In genomic region chr22:46812034-46812605, GRCh38 we compare ENCODE assay signal across 23 cellular contexts. TPM values are rescaled to one million over a fixed set of nuclear protein-coding genes. Genes with fewer than 3 reads are reported as not detected.
DNase-seq lines count a peak whose midpoint lies in the region; ATAC-seq, FAIRE-seq and TF ChIP-seq lines count a peak whose summit lies in the region.
"Had no signal": no experiment of that assay in that cellular context is flagged by ENCODE, and none has a peak within 500 bp of the region (broad histone marks: within the 10 kb centered on the region; RNA-seq: fewer than 3 reads in every experiment).

No MANE protein-coding gene starts in this region.

- no peak overlapping the region for H2AK5ac ChIP-seq in trophoblast cell (ENCODE audit: low read length)

- no peaks in the 10 kb centered on the region for H3K27me3 Mint-ChIP-seq in activated CD4-positive, alpha-beta T cell treated with anti-CD3 and anti-CD28 coated beads, Interleukin-2, amount 10 ng/mL, durations not matched to agents 24 days and 14 days
- H3K27me3 Mint-ChIP-seq in stimulated activated naive CD8-positive, alpha-beta T cell treated with anti-CD3 and anti-CD28 coated beads, Interleukin-15, amount 100 ng/mL, for 72 hours, result no peaks in the 10 kb centered on the region
- H3K27me3 Mint-ChIP-seq in activated T-helper 1 cell treated with anti-CD3 and anti-CD28 coated beads, Interleukin-12 subunit alpha, Interleukin-12 subunit beta, Interleukin-2, Interleukin-4 antibody, amounts not matched to agents 30 ng/mL and 10 ng/mL and 1 ng/mL, durations not matched to agents 14 hours and 24 hours and 36 hours (ENCODE audit: insufficient read depth), result no peaks in the 10 kb centered on the region
- H3K27me3 Mint-ChIP-seq: B cell had no signal

- H3K4me3 ChIP-seq in kidney (ENCODE audit: low read length in 2 of 2) (no peak overlapping the region), trophoblast cell (ENCODE audit: low read depth, low read length) (no peak overlapping the region), vagina (no peak overlapping the region)
- H3K4me3 ChIP-seq: GM23248, K562 had no signal

- FAIRE-seq in kidney (lab: Jason Lieb, UNC), result no peak
- FAIRE-seq: K562, RCC 7860 had no signal

- peaks cover 26% of the 10 kb centered on the region for H3K36me3 Mint-ChIP-seq in activated CD4-positive, alpha-beta T cell treated with anti-CD3 and anti-CD28 coated beads, Interleukin-2, amount 10 ng/mL, durations not matched to agents 24 days and 14 days (ENCODE audit: low read depth)
- peaks cover 22% of the 10 kb centered on the region for H3K36me3 Mint-ChIP-seq in activated T-helper 1 cell treated with anti-CD3 and anti-CD28 coated beads, Interleukin-12 subunit alpha, Interleukin-12 subunit beta, Interleukin-2, Interleukin-4 antibody, amounts not matched to agents 30 ng/mL and 10 ng/mL and 1 ng/mL, durations not matched to agents 14 hours and 24 hours and 36 hours (ENCODE audit: low read depth)

- H3K36me3 ChIP-seq in kidney (ENCODE audit: control insufficient read depth in 1 of 2, insufficient read depth in 2 of 2, low read length in 2 of 2) (peaks cover under 1 to 5% of the 10 kb centered on the region in 2 donors), trophoblast cell (ENCODE audit: control insufficient read depth in 1 of 2, insufficient read depth in 2 of 2, low read length in 2 of 2) (peaks cover 6 to 8% of the 10 kb centered on the region in 2 experiments), vagina (no peaks in the 10 kb centered on the region)

- H3K27ac Mint-ChIP-seq in activated CD4-positive, alpha-beta T cell treated with anti-CD3 and anti-CD28 coated beads, Interleukin-2, amount 10 ng/mL, durations not matched to agents 24 days and 14 days, result peak overlapping the region; percentile 25
- no peak overlapping the region for H3K27ac Mint-ChIP-seq in stimulated activated naive CD8-positive, alpha-beta T cell treated with anti-CD3 and anti-CD28 coated beads, Interleukin-15, amount 100 ng/mL, for 72 hours
- no peak overlapping the region for H3K27ac Mint-ChIP-seq in activated T-helper 1 cell treated with anti-CD3 and anti-CD28 coated beads, Interleukin-12 subunit alpha, Interleukin-12 subunit beta, Interleukin-2, Interleukin-4 antibody, amounts not matched to agents 30 ng/mL and 10 ng/mL and 1 ng/mL, durations not matched to agents 14 hours and 24 hours and 36 hours
- H3K27ac Mint-ChIP-seq: B cell had no signal

- H3K27me3 ChIP-seq in trophoblast cell (ENCODE audit: insufficient read depth, low read length), result no peaks in the 10 kb centered on the region
- H3K27me3 ChIP-seq in vagina, result no peaks in the 10 kb centered on the region

- H2AFZ ChIP-seq in trophoblast cell (ENCODE audit: insufficient read depth, low read length, poor library complexity), result peak overlapping the region; percentile 17
- H2AFZ ChIP-seq: GM23248 had no signal

- no peak overlapping the region for H2BK120ac ChIP-seq in trophoblast cell (ENCODE audit: insufficient read depth, low read length, poor library complexity)

- no peak for DNase-seq in activated CD4-positive, alpha-beta T cell treated with anti-CD3 and anti-CD28 coated beads, Interleukin-2, amount 10 ng/mL, durations not matched to agents 24 days and 14 days
- DNase-seq in activated CD4-positive, alpha-beta T cell treated with anti-CD3 and anti-CD28 coated beads for 4 hours, result no peak
- DNase-seq in kidney (peak; percentile 57), trophoblast cell (no peak), vagina (ENCODE audit: extremely low spot score in 2 of 2) (peak; percentile 22 to 55)
- DNase-seq in stimulated activated naive CD8-positive, alpha-beta T cell treated with anti-CD3 and anti-CD28 coated beads, Interleukin-15, amount 100 ng/mL, for 72 hours, result no peak
- no peak for DNase-seq in activated T-helper 1 cell treated with anti-CD3 and anti-CD28 coated beads, Interleukin-12 subunit alpha, Interleukin-12 subunit beta, Interleukin-2, Interleukin-4 antibody, amounts not matched to agents 30 ng/mL and 10 ng/mL and 1 ng/mL, durations not matched to agents 14 hours and 24 hours and 36 hours (ENCODE audit: low spot score)
- DNase-seq: 8988T, COR-L47, DMS 273 treated with DMSO at 0.1 percent for 48 hours, DND-41, GM23248, HCEC 1CT, NCI-H1105 treated with DMSO at 0.1 percent for 48 hours, NCI-H187, NCI-H2107, NCI-H510A, NCI-H748 treated with DMSO at 0.1 percent for 48 hours, Right ventricle myocardium superior had no signal

- H3K4me1 Mint-ChIP-seq in activated CD4-positive, alpha-beta T cell treated with anti-CD3 and anti-CD28 coated beads, Interleukin-2, amount 10 ng/mL, durations not matched to agents 24 days and 14 days, result peaks cover 13% of the 10 kb centered on the region
- peaks cover 36% of the 10 kb centered on the region for H3K4me1 Mint-ChIP-seq in stimulated activated naive CD8-positive, alpha-beta T cell treated with anti-CD3 and anti-CD28 coated beads, Interleukin-15, amount 100 ng/mL, for 72 hours
- peaks cover 23% of the 10 kb centered on the region for H3K4me1 Mint-ChIP-seq in activated T-helper 1 cell treated with anti-CD3 and anti-CD28 coated beads, Interleukin-12 subunit alpha, Interleukin-12 subunit beta, Interleukin-2, Interleukin-4 antibody, amounts not matched to agents 30 ng/mL and 10 ng/mL and 1 ng/mL, durations not matched to agents 14 hours and 24 hours and 36 hours (ENCODE audit: low read depth)

- H3K9me3 Mint-ChIP-seq in activated CD4-positive, alpha-beta T cell treated with anti-CD3 and anti-CD28 coated beads, Interleukin-2, amount 10 ng/mL, durations not matched to agents 24 days and 14 days, result no peaks in the 10 kb centered on the region
- H3K9me3 Mint-ChIP-seq in stimulated activated naive CD8-positive, alpha-beta T cell treated with anti-CD3 and anti-CD28 coated beads, Interleukin-15, amount 100 ng/mL, for 72 hours, result peaks cover 0 to under 1% of the 10 kb centered on the region in 2 donors
- H3K9me3 Mint-ChIP-seq in activated T-helper 1 cell treated with anti-CD3 and anti-CD28 coated beads, Interleukin-12 subunit alpha, Interleukin-12 subunit beta, Interleukin-2, Interleukin-4 antibody, amounts not matched to agents 30 ng/mL and 10 ng/mL and 1 ng/mL, durations not matched to agents 14 hours and 24 hours and 36 hours, result no peaks in the 10 kb centered on the region

- TF ChIP-seq CTCF in kidney (IDR thresholded peaks at IDR 0.05; ENCODE audit: borderline replicate concordance, extremely low read depth, insufficient read depth) (no peak), vagina (IDR thresholded peaks at IDR 0.05) (no peak)

- H3K4me2 ChIP-seq in trophoblast cell (ENCODE audit: low read length), result no peak overlapping the region

- H2BK5ac ChIP-seq in trophoblast cell (ENCODE audit: low read depth, low read length, poor library complexity), result no peak overlapping the region

- H3K18ac ChIP-seq in trophoblast cell (ENCODE audit: low read length), result no peak overlapping the region

- WGBS in trophoblast cell (ENCODE audit: extremely low coverage, insufficient coverage, insufficient read length), result no CpG with 5 or more reads among the region's 10 CpGs

- H2BK12ac ChIP-seq in trophoblast cell (ENCODE audit: low read length), result no peak overlapping the region

- intact Hi-C loops in activated CD4-positive, alpha-beta T cell treated with anti-CD3 and anti-CD28 coated beads, Interleukin-2, amount 10 ng/mL, durations not matched to agents 24 days and 14 days (cut with micrococcal nuclease), result no loop called here
- intact Hi-C loops in kidney (cut with DNase I) (no loop called here), vagina (cut with DNase I) (no loop called here)
- intact Hi-C loops in activated T-helper 1 cell treated with anti-CD3 and anti-CD28 coated beads, Interleukin-12 subunit alpha, Interleukin-12 subunit beta, Interleukin-2, Interleukin-4 antibody, amounts not matched to agents 30 ng/mL and 10 ng/mL and 1 ng/mL, durations not matched to agents 14 hours and 24 hours and 36 hours (cut with micrococcal nuclease), result no loop called here

- no peak overlapping the region for H3K4ac ChIP-seq in trophoblast cell (ENCODE audit: low read depth, low read length)

- H3K23ac ChIP-seq in trophoblast cell (ENCODE audit: low read length), result no peak overlapping the region

- H4K91ac ChIP-seq in trophoblast cell (ENCODE audit: low read depth, low read length), result no peak overlapping the region

- no peak for ATAC-seq in GM18868 (IDR thresholded peaks at IDR 0.05; ENCODE audit: unreplicated experiment)
- no peak for ATAC-seq in stimulated activated naive CD8-positive, alpha-beta T cell treated with anti-CD3 and anti-CD28 coated beads, Interleukin-15, amount 100 ng/mL, for 72 hours
- ATAC-seq: K562 had no signal

- no peak overlapping the region for H4K12ac ChIP-seq in trophoblast cell (ENCODE audit: low read depth, low read length)

- H3K9ac ChIP-seq in kidney (ENCODE audit: low read length in 2 of 2) (no peak overlapping the region), trophoblast cell (ENCODE audit: low read length) (no peak overlapping the region)
- H3K9ac ChIP-seq: GM23248 had no signal

- H3K4me3 Mint-ChIP-seq in activated CD4-positive, alpha-beta T cell treated with anti-CD3 and anti-CD28 coated beads, Interleukin-2, amount 10 ng/mL, durations not matched to agents 24 days and 14 days, result no peak overlapping the region
- H3K4me3 Mint-ChIP-seq in stimulated activated naive CD8-positive, alpha-beta T cell treated with anti-CD3 and anti-CD28 coated beads, Interleukin-15, amount 100 ng/mL, for 72 hours, result no peak overlapping the region
- no peak overlapping the region for H3K4me3 Mint-ChIP-seq in activated T-helper 1 cell treated with anti-CD3 and anti-CD28 coated beads, Interleukin-12 subunit alpha, Interleukin-12 subunit beta, Interleukin-2, Interleukin-4 antibody, amounts not matched to agents 30 ng/mL and 10 ng/mL and 1 ng/mL, durations not matched to agents 14 hours and 24 hours and 36 hours
- H3K4me3 Mint-ChIP-seq: B cell had no signal

- H3K4me1 ChIP-seq in kidney (ENCODE audit: control insufficient read depth in 1 of 2, insufficient read depth in 1 of 2, low read depth in 1 of 2, low read length in 2 of 2), result peaks cover 15 to 21% of the 10 kb centered on the region in 2 donors
- H3K4me1 ChIP-seq in trophoblast cell (ENCODE audit: control insufficient read depth in 1 of 2, insufficient read depth in 2 of 2, low read length in 2 of 2), result peaks cover 6 to 13% of the 10 kb centered on the region in 2 experiments
- peaks cover 10% of the 10 kb centered on the region for H3K4me1 ChIP-seq in vagina

- H3K79me1 ChIP-seq in trophoblast cell (ENCODE audit: low read length), result no peaks in the 10 kb centered on the region

- no peak overlapping the region for H3K14ac ChIP-seq in trophoblast cell (ENCODE audit: low read length)

- H3K27ac ChIP-seq in kidney (ENCODE audit: low read depth in 2 of 2, low read length in 2 of 2) (no peak overlapping the region), trophoblast cell (ENCODE audit: low read depth, low read length) (no peak overlapping the region), vagina (no peak overlapping the region)
- H3K27ac ChIP-seq: GM23248 had no signal

- H3K9me3 ChIP-seq in kidney (ENCODE audit: control insufficient read depth in 1 of 2, low read length in 2 of 2), result no peaks in the 10 kb centered on the region
- H3K9me3 ChIP-seq in trophoblast cell (ENCODE audit: insufficient read depth, low read depth, low read length), result no peaks in the 10 kb centered on the region
- H3K9me3 ChIP-seq in vagina, result no peaks in the 10 kb centered on the region

- no peaks in the 10 kb centered on the region for H3K79me2 ChIP-seq in trophoblast cell (ENCODE audit: control insufficient read depth, insufficient read depth, low read length, poor library complexity)

- no peak overlapping the region for H4K8ac ChIP-seq in trophoblast cell (ENCODE audit: low read depth, low read length)

- TF ChIP-seq POLR2A in vagina (IDR thresholded peaks at IDR 0.05), result no peak

RNA-seq across cellular contexts. Expression of gene TBC1D22A, which starts 49.7 kb away (rescaled TPM):
- total RNA-seq in activated CD4-positive, alpha-beta T cell treated with anti-CD3 and anti-CD28 coated beads, Interleukin-2, amount 10 ng/mL, durations not matched to agents 24 days and 14 days, result 39.2 and 41.0 TPM in 2 replicates
- total RNA-seq in kidney (39.4 TPM), vagina (38.3 TPM)
- 24.6 TPM for polyA plus RNA-seq in kidney (ENCODE audit: insufficient read depth, low read depth, low replicate concordance)
- 14.7 and 15.8 TPM in 2 replicates for polyA plus RNA-seq in trophoblast cell (2013)
- 42.4 and 48.1 TPM in 2 replicates for total RNA-seq in activated T-helper 1 cell treated with anti-CD3 and anti-CD28 coated beads, Interleukin-12 subunit alpha, Interleukin-12 subunit beta, Interleukin-2, Interleukin-4 antibody, amounts not matched to agents 30 ng/mL and 10 ng/mL and 1 ng/mL, durations not matched to agents 14 hours and 24 hours and 36 hours

Comparison
In these comparisons a context has a peak if more than half of its experiments do, and no peak if none do; other contexts are left out.
1. DNase-seq: peak in kidney (single experiment) and vagina (2 of 2); none in activated CD4-positive, alpha-beta T cell treated with anti-CD3 and anti-CD28 coated beads, Interleukin-2, amount 10 ng/mL, durations not matched to agents 24 days and 14 days (single experiment), activated CD4-positive, alpha-beta T cell treated with anti-CD3 and anti-CD28 coated beads for 4 hours (0 of 2), trophoblast cell (0 of 2), stimulated activated naive CD8-positive, alpha-beta T cell treated with anti-CD3 and anti-CD28 coated beads, Interleukin-15, amount 100 ng/mL, for 72 hours (0 of 2) and activated T-helper 1 cell treated with anti-CD3 and anti-CD28 coated beads, Interleukin-12 subunit alpha, Interleukin-12 subunit beta, Interleukin-2, Interleukin-4 antibody, amounts not matched to agents 30 ng/mL and 10 ng/mL and 1 ng/mL, durations not matched to agents 14 hours and 24 hours and 36 hours (single experiment).